ENCODE assay signal across 13 cellular contexts in genomic region chr13:51806571-51806970, GRCh38. TPM values are rescaled to one million over a fixed set of nuclear protein-coding genes. Genes with fewer than 3 reads are reported as not detected.
DNase-seq lines count a peak whose midpoint lies in the region; ATAC-seq and TF ChIP-seq lines count a peak whose summit lies in the region.
"Had no signal": no experiment of that assay in that cellular context is flagged by ENCODE, and none has a peak within 500 bp of the region (broad histone marks: within the 10 kb centered on the region; RNA-seq: fewer than 3 reads in every experiment).

No MANE protein-coding gene starts in this region.

- H4K20me1 ChIP-seq in H9 (ENCODE audit: control insufficient read depth, insufficient read depth, insufficient read length): no peaks in the 10 kb centered on the region

- H4K5ac ChIP-seq in H9 (ENCODE audit: insufficient read length, low read depth, low read length): no peak overlapping the region

- H3K9ac ChIP-seq in parathyroid adenoma (no peak overlapping the region), H9 (ENCODE audit: extremely low read depth, insufficient read length, low read length) (no peak overlapping the region)

- peaks cover 4% of the 10 kb centered on the region for H3K23me2 ChIP-seq in H9 (ENCODE audit: insufficient read length, low read depth, low read length, poor library complexity, severe bottlenecking)

- H3K79me2 ChIP-seq in parathyroid adenoma (no peaks in the 10 kb centered on the region), H9 (ENCODE audit: insufficient read depth, low read length) (no peaks in the 10 kb centered on the region)

- no CpG with 5 or more reads among the region's 2 CpGs for WGBS in H9 (ENCODE audit: extremely low coverage, insufficient read length, low lambda C conversion rate)
- 70 to 78% (median 71%) methylated on average over 2 of the region's 2 CpGs for WGBS in spleen, 5 donors

- H3K36me3 ChIP-seq in parathyroid adenoma (ENCODE audit: control insufficient read depth, insufficient read depth, low read length) (no peaks in the 10 kb centered on the region), spleen (no peaks in the 10 kb centered on the region)
- H3K36me3 ChIP-seq: uterus had no signal

- no peaks in the 10 kb centered on the region for H3K79me1 ChIP-seq in H9 (ENCODE audit: insufficient read depth, low read depth, low read length, poor library complexity, severe bottlenecking)

- no peak overlapping the region for H2BK15ac ChIP-seq in H9 (ENCODE audit: low read depth, low read length)

- no peak overlapping the region for H3K14ac ChIP-seq in H9 (ENCODE audit: insufficient read depth, low read length)

- H3K27me3 ChIP-seq in parathyroid adenoma (ENCODE audit: control insufficient read depth, insufficient read depth, low read length): no peaks in the 10 kb centered on the region
- no peaks in the 10 kb centered on the region for H3K27me3 ChIP-seq in H9 (ENCODE audit: insufficient read depth, low read length)
- H3K27me3 ChIP-seq in spleen (replicated peaks in 1 of 7): no peaks in the 10 kb centered on the region
- H3K27me3 ChIP-seq: uterus had no signal

- no peak overlapping the region for H3K23ac ChIP-seq in H9 (ENCODE audit: insufficient read length, low read depth, low read length)

- no peak overlapping the region for H4K91ac ChIP-seq in H9 (ENCODE audit: insufficient read length, low read depth, low read length)

- H3K4me1 Mint-ChIP-seq in activated CD4-positive, alpha-beta T cell treated with anti-CD3 and anti-CD28 coated beads for 36 hours: peaks cover 50% of the 10 kb centered on the region
- peaks cover 42% of the 10 kb centered on the region for H3K4me1 Mint-ChIP-seq in activated CD4-positive, alpha-beta T cell treated with anti-CD3 and anti-CD28 coated beads, Interleukin-2, amount 10 ng/mL, durations not matched to agents 7 days and 5 days
- peaks cover 35 to 40% of the 10 kb centered on the region in 2 experiments for H3K4me1 Mint-ChIP-seq in H9

- no peak overlapping the region for H3K4me3 Mint-ChIP-seq in activated CD4-positive, alpha-beta T cell treated with anti-CD3 and anti-CD28 coated beads for 36 hours
- H3K4me3 Mint-ChIP-seq in activated CD4-positive, alpha-beta T cell treated with anti-CD3 and anti-CD28 coated beads, Interleukin-2, amount 10 ng/mL, durations not matched to agents 7 days and 5 days: no peak overlapping the region
- H3K4me3 Mint-ChIP-seq in H9: no peak overlapping the region

- H2AK5ac ChIP-seq in H9 (ENCODE audit: insufficient read length, low read length): no peak overlapping the region

- CTCF ChIA-PET in activated CD4-positive, alpha-beta T cell treated with anti-CD3 and anti-CD28 coated beads for 36 hours (lab: Charles Lee): interaction anchor here (1.4 to 12.1 kb wide), 3 partner anchors 8 to 25 kb away, joined by 4 to 154 read pairs (median 29); no protein-coding TSS in a partner anchor
- CTCF ChIA-PET in activated CD4-positive, alpha-beta T cell treated with anti-CD3 and anti-CD28 coated beads, Interleukin-2, amount 10 ng/mL, durations not matched to agents 7 days and 5 days (lab: Charles Lee): no interaction called here

- H3K27ac ChIP-seq in parathyroid adenoma (peak overlapping the region; percentile 24), H9 (ENCODE audit: insufficient read length, low read depth, low read length) (no peak overlapping the region), spleen (peak overlapping the region in 1 of 8 donors; percentile 100)
- H3K27ac ChIP-seq: uterus had no signal

- H3K4me2 ChIP-seq in parathyroid adenoma (ENCODE audit: low read length) (no peak overlapping the region), H9 (ENCODE audit: insufficient read depth, insufficient read length, low read length) (no peak overlapping the region)

- H3T11ph ChIP-seq in H9 (ENCODE audit: low read length): no peak overlapping the region

- no peaks in the 10 kb centered on the region for H3K27me3 Mint-ChIP-seq in activated CD4-positive, alpha-beta T cell treated with anti-CD3 and anti-CD28 coated beads for 36 hours
- H3K27me3 Mint-ChIP-seq in activated CD4-positive, alpha-beta T cell treated with anti-CD3 and anti-CD28 coated beads, Interleukin-2, amount 10 ng/mL, durations not matched to agents 7 days and 5 days: no peaks in the 10 kb centered on the region
- H3K27me3 Mint-ChIP-seq in H9 (ENCODE audit: low read depth): no peaks in the 10 kb centered on the region; the same call in none of the 2 replicates

- H2AFZ ChIP-seq in parathyroid adenoma: no peak overlapping the region
- H2AFZ ChIP-seq in H9 (ENCODE audit: low read length): no peak overlapping the region

- DNase-seq in activated CD4-positive, alpha-beta T cell treated with anti-CD3 and anti-CD28 coated beads for 36 hours: peak; percentile 36
- DNase-seq in activated CD4-positive, alpha-beta T cell treated with anti-CD3 and anti-CD28 coated beads, Interleukin-2, amount 10 ng/mL, durations not matched to agents 7 days and 5 days: no peak
- peak; percentile 17 for DNase-seq in NCI-H1694 treated with DMSO at 0.1 percent for 48 hours (lab: John Stamatoyannopoulos, UW)
- peak; percentile 66 for DNase-seq in choroid plexus epithelial cell (ENCODE audit: low read depth)
- DNase-seq in NCI-H510A (lab: John Stamatoyannopoulos, UW): no peak
- no peak for DNase-seq in H9
- no peak for DNase-seq in spleen
- DNase-seq: stimulated activated CD4-positive, alpha-beta T cell treated with anti-CD3 and anti-CD28 coated beads, Interleukin-2, amount 100 ng/mL, for 48 hours; uterus had no signal

- H3K4ac ChIP-seq in H9 (ENCODE audit: low read depth, low read length): no peak overlapping the region

- TF ChIP-seq POLR2A in spleen (IDR thresholded peaks at IDR 0.05): no peak

- H3K9me3 ChIP-seq in parathyroid adenoma (ENCODE audit: control insufficient read depth, low read length) (no peaks in the 10 kb centered on the region), H9 (ENCODE audit: control insufficient read depth, low read depth, low read length) (no peaks in the 10 kb centered on the region), spleen (no peaks in the 10 kb centered on the region)
- H3K9me3 ChIP-seq: uterus had no signal

- peak overlapping the region; percentile 23 for H3K27ac Mint-ChIP-seq in activated CD4-positive, alpha-beta T cell treated with anti-CD3 and anti-CD28 coated beads for 36 hours
- H3K27ac Mint-ChIP-seq in activated CD4-positive, alpha-beta T cell treated with anti-CD3 and anti-CD28 coated beads, Interleukin-2, amount 10 ng/mL, durations not matched to agents 7 days and 5 days: no peak overlapping the region
- no peak overlapping the region for H3K27ac Mint-ChIP-seq in H9

- no peak overlapping the region for H4K8ac ChIP-seq in H9 (replicated peaks; ENCODE audit: insufficient read length, low read depth, low read length)

- H2BK120ac ChIP-seq in H9 (ENCODE audit: low read depth, low read length, poor library complexity, severe bottlenecking): no peak overlapping the region

- no peak overlapping the region for H2BK5ac ChIP-seq in H9 (ENCODE audit: insufficient read length, low read length)

- H2BK20ac ChIP-seq in H9 (ENCODE audit: low read depth, low read length, poor library complexity, severe bottlenecking): no peak overlapping the region

- ATAC-seq in activated CD4-positive, alpha-beta T cell treated with anti-CD3 and anti-CD28 coated beads for 36 hours: no peak
- ATAC-seq: SK-N-SH treated with all-trans-retinoic acid at 6 μM for 48 hours had no signal

- no peak overlapping the region for H2BK12ac ChIP-seq in H9 (ENCODE audit: insufficient read length, low read depth, low read length)

- no peak overlapping the region for H3K4me3 ChIP-seq in choroid plexus epithelial cell (ENCODE audit: low read depth, low read length)
- H3K4me3 ChIP-seq in parathyroid adenoma (ENCODE audit: low read depth, low read length): no peak overlapping the region
- no peak overlapping the region for H3K4me3 ChIP-seq in spleen
- H3K4me3 ChIP-seq: uterus had no signal

- no peak overlapping the region for H3K56ac ChIP-seq in H9 (ENCODE audit: insufficient read length, low read depth, low read length)

- TF ChIP-seq CTCF in choroid plexus epithelial cell (conservative IDR thresholded peaks at IDR 0.05; ENCODE audit: low read depth, low read length) (no peak), parathyroid adenoma (IDR thresholded peaks at IDR 0.05) (no peak), H9 (conservative IDR thresholded peaks at IDR 0.05) (no peak), spleen (IDR thresholded peaks at IDR 0.05 in 8 of 11, conservative IDR thresholded peaks at IDR 0.05 in 3 of 11) (no peak)

- no peak overlapping the region for H3K18ac ChIP-seq in H9 (ENCODE audit: insufficient read length, low read depth, low read length)

- H3K36me3 Mint-ChIP-seq in activated CD4-positive, alpha-beta T cell treated with anti-CD3 and anti-CD28 coated beads for 36 hours (ENCODE audit: low read depth): peaks cover 17% of the 10 kb centered on the region
- peaks cover 3% of the 10 kb centered on the region for H3K36me3 Mint-ChIP-seq in activated CD4-positive, alpha-beta T cell treated with anti-CD3 and anti-CD28 coated beads, Interleukin-2, amount 10 ng/mL, durations not matched to agents 7 days and 5 days (ENCODE audit: low read depth)
- peaks cover 0 to 2% (median 0%) of the 10 kb centered on the region in 3 experiments; a peak in 2 of 7 replicates for H3K36me3 Mint-ChIP-seq in H9 (ENCODE audit: insufficient read depth in 1 of 3, low read depth in 3 of 3)

- H3K4me1 ChIP-seq in parathyroid adenoma (peaks cover 12% of the 10 kb centered on the region), H9 (ENCODE audit: insufficient read depth, low read length) (peaks cover 3% of the 10 kb centered on the region; the same call in 1 of the 2 replicates), spleen (peaks cover 13 to 55% (median 45%) of the 10 kb centered on the region in 6 donors)

- POLR2A ChIA-PET in activated CD4-positive, alpha-beta T cell treated with anti-CD3 and anti-CD28 coated beads for 36 hours (lab: Charles Lee): interaction anchor here (0.7 kb wide), 1 partner anchor 522 kb away, joined by 3 read pairs; no protein-coding TSS in a partner anchor
- POLR2A ChIA-PET in activated CD4-positive, alpha-beta T cell treated with anti-CD3 and anti-CD28 coated beads, Interleukin-2, amount 10 ng/mL, durations not matched to agents 7 days and 5 days (lab: Charles Lee): no interaction called here

- intact Hi-C loops in activated CD4-positive, alpha-beta T cell treated with anti-CD3 and anti-CD28 coated beads for 36 hours (cut with DNase I, micrococcal nuclease): no loop called here
- intact Hi-C loops in spleen (cut with DNase I; ENCODE audit: low total_unique reads): no loop called here

- H3K9me3 Mint-ChIP-seq in activated CD4-positive, alpha-beta T cell treated with anti-CD3 and anti-CD28 coated beads for 36 hours (ENCODE audit: low read depth): peaks cover 2% of the 10 kb centered on the region
- no peaks in the 10 kb centered on the region for H3K9me3 Mint-ChIP-seq in activated CD4-positive, alpha-beta T cell treated with anti-CD3 and anti-CD28 coated beads, Interleukin-2, amount 10 ng/mL, durations not matched to agents 7 days and 5 days
- no peaks in the 10 kb centered on the region for H3K9me3 Mint-ChIP-seq in H9

RNA-seq across cellular contexts. Expression of gene DHRS12, which starts 2.6 kb away (rescaled TPM):
- total RNA-seq in activated CD4-positive, alpha-beta T cell treated with anti-CD3 and anti-CD28 coated beads for 36 hours: 1 to 10 TPM; 4.9 to 5.3 TPM
- total RNA-seq in activated CD4-positive, alpha-beta T cell treated with anti-CD3 and anti-CD28 coated beads, Interleukin-2, amount 10 ng/mL, durations not matched to agents 7 days and 5 days: 1 to 10 TPM; 9.5 to 9.7 TPM
- total RNA-seq in H9 (2021) (8.8 and 11.1 TPM in 2 replicates), spleen (10 to 100 TPM; 11.3 to 22.8 (median 17.8) TPM)
- 10 to 100 TPM; 13.5 to 18.8 (median 15.1) TPM for polyA plus RNA-seq in spleen

RNA-seq across cellular contexts. Expression of gene TMEM272, which starts 38.4 kb away (rescaled TPM):
- total RNA-seq in activated CD4-positive, alpha-beta T cell treated with anti-CD3 and anti-CD28 coated beads for 36 hours: under 1 TPM; 0.18 to 0.33 TPM
- total RNA-seq in activated CD4-positive, alpha-beta T cell treated with anti-CD3 and anti-CD28 coated beads, Interleukin-2, amount 10 ng/mL, durations not matched to agents 7 days and 5 days: 1 to 10 TPM; 1.3 to 1.5 TPM
- total RNA-seq in H9 (2021) (not detected in 2 replicates), spleen (1 to 10 TPM in 5 of 7 donors, under 1 TPM in 2; 0.39 to 3.3 (median 1.7) TPM)
- under 1 TPM; 0.03 to 0.20 (median 0.06) TPM for polyA plus RNA-seq in spleen
- polyA plus RNA-seq: esophagus had no signal

RNA-seq across cellular contexts. Expression of gene CCDC70, which starts 55.2 kb away (rescaled TPM):
- total RNA-seq in activated CD4-positive, alpha-beta T cell treated with anti-CD3 and anti-CD28 coated beads for 36 hours: not detected
- not detected for total RNA-seq in activated CD4-positive, alpha-beta T cell treated with anti-CD3 and anti-CD28 coated beads, Interleukin-2, amount 10 ng/mL, durations not matched to agents 7 days and 5 days
- total RNA-seq in H9 (2021) (not detected in 2 replicates), spleen (not detected)
- not detected for polyA plus RNA-seq in spleen
- total RNA-seq: mononuclear cell, uterus had no signal
- polyA plus RNA-seq: esophagus had no signal

Comparison
In these comparisons a context has a peak if more than half of its experiments do, and no peak if none do; other contexts are left out.
1. DNase-seq: peak in activated CD4-positive, alpha-beta T cell treated with anti-CD3 and anti-CD28 coated beads for 36 hours (single experiment), NCI-H1694 treated with DMSO at 0.1 percent for 48 hours (single experiment) and choroid plexus epithelial cell (single experiment); none in activated CD4-positive, alpha-beta T cell treated with anti-CD3 and anti-CD28 coated beads, Interleukin-2, amount 10 ng/mL, durations not matched to agents 7 days and 5 days (single experiment), NCI-H510A (single experiment), H9 (single experiment) and spleen (single experiment).